1 cellular context compared by ENCODE assay signal in genomic region chr9:121975801-121976277, GRCh38.
TF ChIP-seq lines count a peak whose summit lies in the region.

No MANE protein-coding gene starts in this region.

TF ChIP-seq in IMR-90, 13 proteins besides CTCF, POLR2A, EP300 and RAD21 (continued from another document):
- no peak for TF ChIP-seq CHD1 (IDR thresholded peaks at IDR 0.05; ENCODE audit: low read depth, low read length)
- no peak for TF ChIP-seq NFE2L2 (IDR thresholded peaks at IDR 0.05; ENCODE audit: low read depth, low read length)
- TF ChIP-seq RFX5 (IDR thresholded peaks at IDR 0.05; ENCODE audit: low read depth, low read length): no peak
- no peak for TF ChIP-seq BHLHE40 (IDR thresholded peaks at IDR 0.05; ENCODE audit: low read depth, low read length)
- no peak for TF ChIP-seq MAFK (IDR thresholded peaks at IDR 0.05; ENCODE audit: low read depth, low read length)
